In the genomic region with DNA sequence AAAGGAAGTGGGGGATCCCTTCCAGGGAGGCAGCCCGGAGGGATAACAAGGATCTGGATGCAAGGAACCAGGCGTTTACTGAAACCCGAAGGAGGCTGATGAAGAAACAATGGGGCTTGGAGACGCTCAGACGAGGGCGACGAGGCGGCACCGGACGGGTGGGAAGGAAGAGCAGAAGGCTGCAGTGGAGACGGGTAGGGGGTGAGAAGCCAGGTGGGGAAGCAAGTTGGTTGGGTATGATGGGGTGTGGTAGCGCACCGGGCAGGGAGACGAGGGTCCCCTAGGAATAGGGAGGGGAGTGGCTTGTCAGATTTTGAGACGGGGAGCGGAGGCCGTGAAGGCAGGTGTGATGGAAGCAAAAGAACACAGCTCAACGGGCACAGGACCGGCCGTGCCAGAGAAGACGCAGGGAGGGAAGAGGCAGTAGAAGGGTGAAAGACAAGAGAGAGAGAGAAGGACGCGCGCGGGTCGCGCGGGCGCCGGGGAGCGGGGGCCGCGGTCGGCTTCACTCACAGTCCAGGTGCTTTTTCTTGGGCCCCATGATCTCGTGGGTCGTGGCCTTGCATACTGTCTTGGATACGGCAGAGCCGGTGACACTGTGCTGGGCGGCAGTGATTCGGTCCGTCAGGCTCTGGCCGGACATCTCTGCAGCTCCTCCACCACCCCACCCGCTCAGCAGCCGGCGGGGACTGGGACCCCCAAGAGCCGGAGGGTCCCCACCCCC, we compare ENCODE assay signal across 8 cellular contexts. TPM values are rescaled to one million over a fixed set of nuclear protein-coding genes. Genes with fewer than 3 reads are reported as not detected.
DNase-seq lines count a peak whose midpoint lies in the region; ATAC-seq and TF ChIP-seq lines count a peak whose summit lies in the region.

No MANE protein-coding gene starts in this region.

- H3K9me3 ChIP-seq in KOPT-K1 (ENCODE audit: insufficient read depth, low read length, poor library complexity, severe bottlenecking) (no peaks in the 10 kb centered on the region), colonic mucosa (no peaks in the 10 kb centered on the region), right lobe of liver (no peaks in the 10 kb centered on the region)

- TF ChIP-seq CTCF in colonic mucosa (IDR thresholded peaks at IDR 0.05) (no peak), right lobe of liver (IDR thresholded peaks at IDR 0.05) (no peak)

- in situ Hi-C loops in G401 (cut with HindIII; ENCODE audit: low sequenced_read_pairs), result no loop called here

- 0% methylated on average over 25 of the region's 46 CpGs for WGBS in right lobe of liver (ENCODE audit: insufficient coverage, low coverage, low lambda C conversion rate, missing lambda C conversion rate)

- H3K9ac ChIP-seq in colonic mucosa (ENCODE audit: low read depth in 2 of 2, low read length in 2 of 2), result peak overlapping the region; percentile 98 to 99

- TF ChIP-seq POLR2A in right lobe of liver (IDR thresholded peaks at IDR 0.05), result no peak

- peak; percentile 49 for DNase-seq in G401 (ENCODE audit: low spot score)
- peak; percentile 24 for DNase-seq in activated CD4-positive, alpha-beta T cell treated with anti-CD3 and anti-CD28 coated beads for 1 hour
- DNase-seq in colonic mucosa, result peak; percentile 62
- peak; percentile 49 to 71 (median 53) for DNase-seq in right lobe of liver
- peak; percentile 16 for DNase-seq in stimulated activated CD8-positive, alpha-beta memory T cell treated with anti-CD3 and anti-CD28 coated beads, Interleukin-12 subunit alpha, Interleukin-12 subunit beta, amount 100 ng/mL, for 4 hours (ENCODE audit: low read depth)
- no peak for DNase-seq in AG08396 (ENCODE audit: low spot score)

- H3K4me1 ChIP-seq in colonic mucosa, result peaks cover 3% of the 10 kb centered on the region
- peaks cover 0 to 36% (median 13%) of the 10 kb centered on the region in 4 donors for H3K4me1 ChIP-seq in right lobe of liver

- ATAC-seq in GM21619 (IDR thresholded peaks at IDR 0.05; ENCODE audit: unreplicated experiment), result peak; percentile 11
- peak; percentile 1 to 26 (median 4) for ATAC-seq in right lobe of liver

- no peaks in the 10 kb centered on the region for H3K36me3 ChIP-seq in KOPT-K1 (ENCODE audit: insufficient read depth, low read length)
- no peaks in the 10 kb centered on the region for H3K36me3 ChIP-seq in colonic mucosa
- H3K36me3 ChIP-seq in right lobe of liver, result no peaks in the 10 kb centered on the region

- no peaks in the 10 kb centered on the region for H3K27me3 ChIP-seq in colonic mucosa
- no peaks in the 10 kb centered on the region for H3K27me3 ChIP-seq in right lobe of liver

- H3K4me3 ChIP-seq in colonic mucosa, result peak overlapping the region; percentile 94
- H3K4me3 ChIP-seq in right lobe of liver, result peak overlapping the region; percentile 62 to 89 (median 88)

- intact Hi-C loops in colonic mucosa (cut with DNase I), result no loop called here
- intact Hi-C loops in right lobe of liver (cut with DNase I), result no loop called here

- H3K27ac ChIP-seq in KOPT-K1 (ENCODE audit: low read depth, low read length, poor library complexity, severe bottlenecking) (peak overlapping the region; percentile 79), colonic mucosa (peak overlapping the region; percentile 95), right lobe of liver (peak overlapping the region; percentile 93 to 98 (median 94))

RNA-seq across cellular contexts. Expression of a gene that starts 0.6 kb away (rescaled TPM):
- 45.5 and 101 TPM in 2 replicates for total RNA-seq in G401 (2014; rRNA removed; shearing (Covaris generic))
- 100 to 1,000 TPM; 116 to 162 TPM for total RNA-seq in colonic mucosa
- 100 to 1,000 TPM in 3 of 6 experiments, 10 to 100 TPM in 3; 84.1 to 137 (median 97.6) TPM for total RNA-seq in right lobe of liver
